15 cellular contexts compared by ENCODE assay signal in genomic region chr9:111872886-111873285, GRCh38. TPM values are rescaled to one million over a fixed set of nuclear protein-coding genes. Genes with fewer than 3 reads are reported as not detected.
DNase-seq lines count a peak whose midpoint lies in the region; TF ChIP-seq lines count a peak whose summit lies in the region.
"Had no signal": no experiment of that assay in that cellular context is flagged by ENCODE, and none has a peak within 500 bp of the region (broad histone marks: within the 10 kb centered on the region; RNA-seq: fewer than 3 reads in every experiment).

No MANE protein-coding gene starts in this region.

- no peak overlapping the region for H3K27ac Mint-ChIP-seq in mesothelial cell of epicardium
- H3K27ac Mint-ChIP-seq: CD4-positive, alpha-beta memory T cell; H9 had no signal

- H3K4me1 Mint-ChIP-seq in mesothelial cell of epicardium: peaks cover 11% of the 10 kb centered on the region

- H3K27me3 Mint-ChIP-seq in mesothelial cell of epicardium (ENCODE audit: low read depth): no peaks in the 10 kb centered on the region
- H3K27me3 Mint-ChIP-seq: CD4-positive, alpha-beta memory T cell had no signal

- no peaks in the 10 kb centered on the region for H3K36me3 Mint-ChIP-seq in mesothelial cell of epicardium
- H3K36me3 Mint-ChIP-seq: CD4-positive, alpha-beta memory T cell had no signal

- peak overlapping the region; percentile 97 for H3K27ac ChIP-seq in epithelial cell of prostate
- H3K27ac ChIP-seq: A549, C4-2B had no signal

- TF ChIP-seq CTCF in mesothelial cell of epicardium (IDR thresholded peaks at IDR 0.05; ENCODE audit: unreplicated experiment): no peak

- no peaks in the 10 kb centered on the region for H3K9me3 Mint-ChIP-seq in mesothelial cell of epicardium
- H3K9me3 Mint-ChIP-seq: CD4-positive, alpha-beta memory T cell had no signal

- DNase-seq in OCI-M1 (lab: John Stamatoyannopoulos, UW) (peak; percentile 17), amniotic epithelial cell (ENCODE audit: low read depth) (peak; percentile 58), epithelial cell of prostate (ENCODE audit: low read depth, low spot score) (no peak), mesothelial cell of epicardium (ENCODE audit: low spot score in 2 of 2, unreplicated experiment in 2 of 2) (no peak), occipital lobe (lab: John Stamatoyannopoulos, UW) (no peak), SW 1271 (lab: John Stamatoyannopoulos, UW) (no peak)
- DNase-seq: BE2C; CD4-positive, alpha-beta memory T cell; DMS153; DMS79 treated with DMSO at 0.1 percent for 48 hours; EL; GOT3; H9 had no signal

- H3K4me3 Mint-ChIP-seq in mesothelial cell of epicardium: no peak overlapping the region
- H3K4me3 Mint-ChIP-seq: CD4-positive, alpha-beta memory T cell; H9 had no signal

RNA-seq across cellular contexts. Expression of gene UGCG, which starts 23.7 kb away (rescaled TPM):
- total RNA-seq in mesothelial cell of epicardium (27.0 to 29.8 TPM (median 27.4 TPM) in 3 replicates), occipital lobe (108 TPM)

Comparison
In these comparisons a context has a peak if more than half of its experiments do, and no peak if none do; other contexts are left out.
1. DNase-seq: peak in OCI-M1 (single experiment) and amniotic epithelial cell (single experiment); none in epithelial cell of prostate (single experiment), mesothelial cell of epicardium (0 of 2), occipital lobe (single experiment) and SW 1271 (0 of 2).